8 cellular contexts compared by ENCODE assay signal in genomic region chr19:49766938-49767315, GRCh38. TPM values are rescaled to one million over a fixed set of nuclear protein-coding genes. Genes with fewer than 3 reads are reported as not detected.
DNase-seq lines count a peak whose midpoint lies in the region; ATAC-seq and TF ChIP-seq lines count a peak whose summit lies in the region.

TSS of gene AP2A1 (plus strand) at chr19:49767001. CDS start at chr19:49767134, 133 bp downstream.

- no peak for TF ChIP-seq POLR2A in lower leg skin (IDR thresholded peaks at IDR 0.05)

- dilution Hi-C loops in mammary epithelial cell (cut with HindIII; ENCODE audit: low sequenced_read_pairs) = no loop called here

- BruUV-seq in mammary epithelial cell (replicated peaks; lab: Mats Ljungman, UMichigan) = no TSS peak

- no peak for ATAC-seq in HG02763 (IDR thresholded peaks at IDR 0.05; ENCODE audit: unreplicated experiment)

- intact Hi-C loops in mammary epithelial cell (cut with micrococcal nuclease) (loop anchor here (1.0 to 5.0 kb wide), 5 partner anchors 46 to 160 kb away; partner anchors contain the start of genes ATF5, CPT1C, FUZ and NUP62), lower leg skin (cut with DNase I; ENCODE audit: low total_unique reads) (no loop called here), tibial artery (cut with DNase I; ENCODE audit: low total_unique reads) (loop anchor here (5.0 to 10.0 kb wide), 2 partner anchors 40 to 98 kb away; partner anchors contain the start of gene PNKP)

- H3K4me2 ChIP-seq in BLaER1 (peak within 1 kb of the TSS; percentile 97), mammary epithelial cell (ENCODE audit: insufficient read depth, low read depth, low read length) (peak within 1 kb of the TSS; percentile 86)

- CTCF ChIA-PET in mammary epithelial cell (lab: Charles Lee; ENCODE audit: low non-redundant PET) = no interaction called here

- H3K36me3 ChIP-seq in BLaER1 (peaks cover 23% of the 10 kb centered on the region), HUES6 (ENCODE audit: control insufficient read depth, insufficient read depth, low read length) (no peaks in the 10 kb centered on the region), mammary epithelial cell (ENCODE audit: insufficient read depth, low read length) (no peaks in the 10 kb centered on the region), tibial artery (peaks cover 0 to 4% (median 0%) of the 10 kb centered on the region in 3 donors)

- peaks cover 27% of the 10 kb centered on the region for H4K20me1 ChIP-seq in BLaER1
- no peaks in the 10 kb centered on the region for H4K20me1 ChIP-seq in mammary epithelial cell (ENCODE audit: insufficient read depth, low read length)

- peak within 1 kb of the TSS; percentile 92 for H2AFZ ChIP-seq in mammary epithelial cell (ENCODE audit: low read depth, low read length)

- peak within 1 kb of the TSS; percentile 79 for H3K27ac ChIP-seq in BLaER1
- H3K27ac ChIP-seq in HUES6 (ENCODE audit: low read depth, low read length) = peak within 1 kb of the TSS; percentile 93
- peak within 1 kb of the TSS; percentile 93 for H3K27ac ChIP-seq in mammary epithelial cell (ENCODE audit: insufficient read depth, low read depth, low read length)
- H3K27ac ChIP-seq in tibial artery = peak within 1 kb of the TSS; percentile 89 to 96

- peaks cover 23% of the 10 kb centered on the region for H3K4me1 ChIP-seq in BLaER1
- peaks cover 3% of the 10 kb centered on the region for H3K4me1 ChIP-seq in HUES6 (ENCODE audit: control insufficient read depth, insufficient read depth, low read length)
- peaks cover 20% of the 10 kb centered on the region for H3K4me1 ChIP-seq in mammary epithelial cell (ENCODE audit: insufficient read depth, low read length)
- H3K4me1 ChIP-seq in tibial artery = peaks cover 0 to 34% (median 30%) of the 10 kb centered on the region in 4 donors

- no peaks in the 10 kb centered on the region for H3K27me3 ChIP-seq in BLaER1
- no peaks in the 10 kb centered on the region for H3K27me3 ChIP-seq in HUES6 (ENCODE audit: control insufficient read depth, insufficient read depth, low read length)
- H3K27me3 ChIP-seq in mammary epithelial cell (ENCODE audit: insufficient read depth, low read length) = no peaks in the 10 kb centered on the region
- H3K27me3 ChIP-seq in tibial artery = no peaks in the 10 kb centered on the region

- WGBS in mammary epithelial cell (ENCODE audit: low coverage, missing lambda C conversion rate) = no CpG with 5 or more reads among the region's 39 CpGs
- 4 to 5% methylated on average over 19 to 29 of the region's 39 CpGs for WGBS in lower leg skin, 2 donors

- DNase-seq in mammary epithelial cell (no peak), lower leg skin (ENCODE audit: low spot score in 2 of 2) (no peak), tibial artery (no peak), HK-2 (ENCODE audit: unreplicated experiment) (no peak)
- DNase-seq in NK-92 treated with Interleukin-12 subunit alpha and Interleukin-12 subunit beta, amount 100 ng/mL, for 24 hours (lab: John Stamatoyannopoulos, UW) = no peak

- TF ChIP-seq CTCF in mammary epithelial cell (conservative IDR thresholded peaks at IDR 0.05 in 1 of 2, IDR thresholded peaks at IDR 0.05 in 1 of 2; ENCODE audit: extremely low read depth in 1 of 2, insufficient read depth in 1 of 2, low read depth in 1 of 2, low read length in 2 of 2) (no peak), lower leg skin (IDR thresholded peaks at IDR 0.05) (no peak), tibial artery (IDR thresholded peaks at IDR 0.05) (no peak)

- in situ Hi-C loops in mammary epithelial cell (cut with MboI; ENCODE audit: low sequenced_read_pairs in 2 of 2) = no loop called here

- H3K4me3 ChIP-seq in BLaER1 = peak within 1 kb of the TSS; percentile 85
- peak within 1 kb of the TSS; percentile 91 for H3K4me3 ChIP-seq in HUES6 (ENCODE audit: low read depth, low read length)
- peak within 1 kb of the TSS; percentile 91 to 99 (median 92) for H3K4me3 ChIP-seq in mammary epithelial cell (replicated peaks in 1 of 3; ENCODE audit: insufficient read depth in 1 of 3, low read depth in 2 of 3, low read length in 3 of 3)
- peak within 1 kb of the TSS; percentile 92 for H3K4me3 ChIP-seq in lower leg skin (ENCODE audit: low read depth, poor library complexity, severe bottlenecking)
- H3K4me3 ChIP-seq in tibial artery = peak within 1 kb of the TSS; percentile 87 to 99

- H3K9me3 ChIP-seq in BLaER1 (no peaks in the 10 kb centered on the region), HUES6 (ENCODE audit: control insufficient read depth, insufficient read depth, low read depth, low read length) (no peaks in the 10 kb centered on the region), mammary epithelial cell (replicated peaks; ENCODE audit: insufficient read depth, low read length) (no peaks in the 10 kb centered on the region), tibial artery (no peaks in the 10 kb centered on the region)

- H3K79me2 ChIP-seq in mammary epithelial cell (ENCODE audit: insufficient read depth, low read length) = peaks cover 46% of the 10 kb centered on the region

- H3K9ac ChIP-seq in BLaER1 = peak within 1 kb of the TSS; percentile 89
- peak within 1 kb of the TSS; percentile 94 for H3K9ac ChIP-seq in HUES6 (ENCODE audit: low read length)
- peak within 1 kb of the TSS; percentile 94 for H3K9ac ChIP-seq in mammary epithelial cell (ENCODE audit: insufficient read depth, low read length)

RNA-seq across cellular contexts. Expression of gene AP2A1, which starts in this region (rescaled TPM):
- total RNA-seq in mammary epithelial cell (10 to 100 TPM; 70.3 to 98.8 TPM), lower leg skin (100 to 1,000 TPM; 112 to 123 (median 116) TPM)
- polyA plus RNA-seq in mammary epithelial cell = 78.2 TPM
- polyA minus RNA-seq in mammary epithelial cell = 70.8 TPM
